1 cellular context compared by ENCODE assay signal in the genomic region with DNA sequence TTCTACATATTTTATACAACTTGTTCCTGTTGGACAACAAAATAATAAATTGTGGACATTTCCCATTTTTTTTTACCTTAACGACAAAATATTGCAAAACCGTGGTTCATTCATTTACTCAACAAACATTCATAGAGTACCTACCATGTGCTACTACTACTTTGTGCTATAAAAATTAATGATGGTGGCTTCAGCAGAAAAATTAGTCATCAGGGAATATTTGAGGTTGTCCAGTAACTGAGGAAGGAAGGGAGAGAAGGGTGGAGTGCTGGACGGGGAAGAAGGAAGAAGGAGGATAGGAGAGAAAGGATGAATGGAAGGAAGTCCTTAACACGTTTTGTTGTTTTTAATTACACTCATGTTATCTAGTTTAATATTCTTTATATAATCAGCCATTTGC.
TF ChIP-seq lines count a peak whose summit lies in the region.

No MANE protein-coding gene starts in this region.

TF ChIP-seq in HEK293, 187 proteins besides CTCF, POLR2A, EP300 and RAD21 (continued from another document):
- TF ChIP-seq, protein P1, sequence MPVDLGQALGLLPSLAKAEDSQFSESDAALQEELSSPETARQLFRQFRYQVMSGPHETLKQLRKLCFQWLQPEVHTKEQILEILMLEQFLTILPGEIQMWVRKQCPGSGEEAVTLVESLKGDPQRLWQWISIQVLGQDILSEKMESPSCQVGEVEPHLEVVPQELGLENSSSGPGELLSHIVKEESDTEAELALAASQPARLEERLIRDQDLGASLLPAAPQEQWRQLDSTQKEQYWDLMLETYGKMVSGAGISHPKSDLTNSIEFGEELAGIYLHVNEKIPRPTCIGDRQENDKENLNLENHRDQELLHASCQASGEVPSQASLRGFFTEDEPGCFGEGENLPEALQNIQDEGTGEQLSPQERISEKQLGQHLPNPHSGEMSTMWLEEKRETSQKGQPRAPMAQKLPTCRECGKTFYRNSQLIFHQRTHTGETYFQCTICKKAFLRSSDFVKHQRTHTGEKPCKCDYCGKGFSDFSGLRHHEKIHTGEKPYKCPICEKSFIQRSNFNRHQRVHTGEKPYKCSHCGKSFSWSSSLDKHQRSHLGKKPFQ (tag by site-specific recombination; IDR thresholded peaks at IDR 0.05) = no peak
- no peak for TF ChIP-seq HOXD13 (CRISPR knock-in tag; IDR thresholded peaks at IDR 0.05; ENCODE audit: borderline replicate concordance)
